ENCODE assay signal across 24 cellular contexts in the genomic region with DNA sequence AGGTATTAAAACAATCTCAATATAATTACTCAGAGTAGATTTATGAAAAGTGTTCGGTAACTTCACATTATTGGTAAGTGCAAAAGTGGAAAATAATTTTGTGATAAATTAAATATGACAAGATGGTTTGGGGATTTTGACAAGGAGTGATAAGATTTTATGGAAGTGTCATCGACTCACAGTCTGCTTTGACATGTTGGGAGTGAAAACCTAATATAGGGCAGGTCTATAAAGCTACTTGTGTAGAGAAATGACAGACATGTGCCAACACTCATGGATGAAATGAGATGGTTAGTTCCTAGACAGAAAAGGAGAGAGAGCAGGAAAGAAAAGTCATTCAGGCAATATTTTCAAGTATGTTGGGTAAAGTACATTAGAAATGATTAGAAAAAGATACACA.
"Had no signal": no experiment of that assay in that cellular context is flagged by ENCODE, and none has a peak within 500 bp of the region (broad histone marks: within the 10 kb centered on the region; RNA-seq: fewer than 3 reads in every experiment).

No MANE protein-coding gene starts in this region.

- H3K27ac ChIP-seq: colonic mucosa, coronary artery, dorsolateral prefrontal cortex, epithelial cell of prostate, esophagus squamous epithelium, foreskin keratinocyte, gastrocnemius medialis, gastroesophageal sphincter, heart left ventricle, heart right ventricle had no signal

- ATAC-seq: effector memory CD8-positive, alpha-beta T cell; esophagus mucosa; foreskin keratinocyte; gastrocnemius medialis; gastroesophageal sphincter; heart left ventricle; heart right ventricle had no signal

- DNase-seq: colonic mucosa; cortex of kidney; dermis blood vessel endothelial cell; dorsolateral prefrontal cortex; effector CD4-positive, alpha-beta T cell; effector CD8-positive, alpha-beta T cell; effector memory CD4-positive, alpha-beta T cell; effector memory CD8-positive, alpha-beta T cell; endodermal cell; erythroblast; esophagus squamous epithelium; foreskin fibroblast; foreskin keratinocyte; foreskin melanocyte; gastrocnemius medialis; glutamatergic neuron; head of caudate nucleus; heart left ventricle; heart right ventricle had no signal

- H3K4me3 Mint-ChIP-seq: dendritic cell treated with granulocyte-macrophage colony-stimulating factor and Interleukin-4, amounts not matched to agents 40 ng/mL and 50 ng/mL, for 4 days; effector memory CD8-positive, alpha-beta T cell; endodermal cell had no signal

- H3K27me3 ChIP-seq: colonic mucosa, dorsolateral prefrontal cortex, esophagus squamous epithelium, foreskin keratinocyte, gastrocnemius medialis, gastroesophageal sphincter, heart left ventricle, heart right ventricle had no signal

- H3K4me3 ChIP-seq: colonic mucosa, coronary artery, dorsolateral prefrontal cortex, esophagus squamous epithelium, gastrocnemius medialis, gastroesophageal sphincter, heart left ventricle, heart right ventricle had no signal

- H3K27me3 Mint-ChIP-seq: dendritic cell treated with granulocyte-macrophage colony-stimulating factor and Interleukin-4, amounts not matched to agents 40 ng/mL and 50 ng/mL, for 4 days; effector memory CD8-positive, alpha-beta T cell had no signal

- H3K36me3 ChIP-seq: colonic mucosa, esophagus squamous epithelium, gastrocnemius medialis, gastroesophageal sphincter, heart left ventricle, heart right ventricle had no signal

- H3K27ac Mint-ChIP-seq: dendritic cell treated with granulocyte-macrophage colony-stimulating factor and Interleukin-4, amounts not matched to agents 40 ng/mL and 50 ng/mL, for 4 days; effector memory CD8-positive, alpha-beta T cell; endodermal cell had no signal

- H3K4me1 ChIP-seq: colonic mucosa, esophagus squamous epithelium, foreskin keratinocyte, gastrocnemius medialis, gastroesophageal sphincter, heart left ventricle, heart right ventricle had no signal

- H3K9me3 ChIP-seq: colonic mucosa, esophagus squamous epithelium, gastrocnemius medialis, gastroesophageal sphincter, heart left ventricle, heart right ventricle had no signal

- H3K9me3 Mint-ChIP-seq: dendritic cell treated with granulocyte-macrophage colony-stimulating factor and Interleukin-4, amounts not matched to agents 40 ng/mL and 50 ng/mL, for 4 days; endodermal cell had no signal
